Comparison of ENCODE assay signal across 16 cellular contexts in genomic region chr2:141968377-141968920, GRCh38.
DNase-seq lines count a peak whose midpoint lies in the region; ATAC-seq, FAIRE-seq and TF ChIP-seq lines count a peak whose summit lies in the region.
"Had no signal": no experiment of that assay in that cellular context is flagged by ENCODE, and none has a peak within 500 bp of the region (broad histone marks: within the 10 kb centered on the region; RNA-seq: fewer than 3 reads in every experiment).

No MANE protein-coding gene starts in this region.

- 39% methylated on average over 4 of the region's 4 CpGs for WGBS in GM12878 (ENCODE audit: insufficient coverage, insufficient replicate concordance, low lambda C conversion rate, missing lambda C conversion rate)
- 95% methylated on average over 3 of the region's 4 CpGs for WGBS in mesenchymal stem cell

- POLR2A ChIA-PET in GM12878 (lab: Charles Lee): no interaction called here

- no peak for FAIRE-seq in GM12878 (lab: Jason Lieb, UNC)

- TF ChIP-seq CTCF in GM12878 (IDR thresholded peaks at IDR 0.05 in 2 of 3, conservative IDR thresholded peaks at IDR 0.05 in 1 of 3; ENCODE audit: control insufficient read depth in 2 of 3, extremely low read depth in 1 of 3, insufficient read depth in 1 of 3, low read depth in 3 of 3, low read length in 3 of 3): no peak

- intact Hi-C loops in GM12878 (cut with micrococcal nuclease; ENCODE audit: unreplicated experiment): no loop called here

- CTCF ChIA-PET in GM12878 (lab: Yijun Ruan, JAX): no interaction called here

- no TSS peak for BruUV-seq in GM12878 (replicated peaks; lab: Mats Ljungman, UMichigan)

- H3K36me3 ChIP-seq in GM12878 (ENCODE audit: control insufficient read depth in 2 of 2, insufficient read depth in 2 of 2, low read length in 1 of 2) (no peaks in the 10 kb centered on the region), mesenchymal stem cell (ENCODE audit: control insufficient read depth in 1 of 2, insufficient read depth in 2 of 2, low read depth in 1 of 2, low read length in 2 of 2) (no peaks in the 10 kb centered on the region)

- no peak overlapping the region for H3K14ac ChIP-seq in mesenchymal stem cell (ENCODE audit: low read length in 2 of 2)

- no peak overlapping the region for H3K4me3 ChIP-seq in GM12878
- no peak overlapping the region for H3K4me3 ChIP-seq in mesenchymal stem cell (ENCODE audit: insufficient read depth in 1 of 2, low read depth in 1 of 2, low read length in 2 of 2)
- H3K4me3 ChIP-seq: skin epidermis had no signal

- H3K27ac ChIP-seq in GM12878 (ENCODE audit: control insufficient read depth, insufficient read depth): no peak overlapping the region
- no peak overlapping the region for H3K27ac ChIP-seq in mesenchymal stem cell (ENCODE audit: low read length, poor library complexity, severe bottlenecking)
- H3K27ac ChIP-seq: skin epidermis had no signal

- H3K79me2 ChIP-seq in GM12878 (ENCODE audit: control insufficient read depth, insufficient read depth, low read length): no peaks in the 10 kb centered on the region

- no peak for TF ChIP-seq POLR2A in GM12878 (IDR thresholded peaks at IDR 0.05; ENCODE audit: low read depth, low read length)

- no peak overlapping the region for H2BK120ac ChIP-seq in mesenchymal stem cell (ENCODE audit: low read depth, low read length)

- H3K4me2 ChIP-seq in GM12878 (ENCODE audit: control insufficient read depth, insufficient read depth): no peak overlapping the region
- no peak overlapping the region for H3K4me2 ChIP-seq in mesenchymal stem cell (ENCODE audit: low read length, poor library complexity, severe bottlenecking)

- SMC1A ChIA-PET in GM12878 (lab: Charles Lee; ENCODE audit: uncharacterized antibody, unreplicated experiment): no interaction called here

- RAD21 ChIA-PET in GM12878 (lab: Charles Lee; ENCODE audit: unreplicated experiment): no interaction called here

- no peak overlapping the region for H2BK12ac ChIP-seq in mesenchymal stem cell (ENCODE audit: low read length in 2 of 2)

- DNase-seq in NOMO-1 treated with dmso at 0.1 percent for 144 hours (lab: John Stamatoyannopoulos, UW; ENCODE audit: unreplicated experiment) (peak; percentile 10), GM12878 (ENCODE audit: low read depth, low spot score) (no peak), mesenchymal stem cell (peak; percentile 23), activated gamma-delta T cell treated with Interleukin-2 at 50 U/mL for 16 hours (no peak), DMS79 (lab: John Stamatoyannopoulos, UW) (no peak)
- DNase-seq in activated effector memory CD4-positive, alpha-beta T cell treated with anti-CD3 and anti-CD28 coated beads, Interleukin-2, amount 50 U/mL, for 16 hours: no peak
- DNase-seq: activated B cell treated with CpG ODN at 0.5 μM for 24 hours; activated naive CD4-positive, alpha-beta T cell; effector memory CD8-positive, alpha-beta T cell; immature natural killer cell; NCI-H1436; occipital lobe had no signal

- no peak overlapping the region for H4K91ac ChIP-seq in mesenchymal stem cell (ENCODE audit: low read length)

- in situ Hi-C loops in GM12878 (cut with MboI): no loop called here

- peak; percentile 77 for ATAC-seq in GM18868 (IDR thresholded peaks at IDR 0.05; ENCODE audit: unreplicated experiment)
- ATAC-seq in GM12878: no peak
- ATAC-seq in GM21529 (IDR thresholded peaks at IDR 0.05; ENCODE audit: unreplicated experiment): no peak
- ATAC-seq: effector memory CD8-positive, alpha-beta T cell; stimulated activated memory B cell treated with anti-CD40 and anti-IgM and Interleukin-4, amounts not matched to agents 10 μg/mL and 1 μg/mL and 100 μg/mL, for 72 hours had no signal

- H3K4ac ChIP-seq in mesenchymal stem cell (ENCODE audit: low read depth in 1 of 2, low read length in 2 of 2): no peak overlapping the region

- no peak overlapping the region for H3K23ac ChIP-seq in mesenchymal stem cell (ENCODE audit: low read length in 2 of 2)

- H4K20me1 ChIP-seq in GM12878 (ENCODE audit: control insufficient read depth, insufficient read depth): no peaks in the 10 kb centered on the region

- no peaks in the 10 kb centered on the region for H3K9me3 ChIP-seq in GM12878 (replicated peaks; ENCODE audit: control insufficient read depth, insufficient read depth, low read length)
- no peaks in the 10 kb centered on the region for H3K9me3 ChIP-seq in mesenchymal stem cell (ENCODE audit: control insufficient read depth, low read length)

- no peak for TF ChIP-seq RAD21 in GM12878 (IDR thresholded peaks at IDR 0.05; ENCODE audit: insufficient read depth, low read depth, low read length)

- H4K8ac ChIP-seq in mesenchymal stem cell (ENCODE audit: low read length): no peak overlapping the region

- H2AFZ ChIP-seq in GM12878 (ENCODE audit: control insufficient read depth, low read depth, low read length) (no peak overlapping the region), mesenchymal stem cell (ENCODE audit: low read depth, low read length) (no peak overlapping the region)

- TF ChIP-seq EP300 in GM12878 (IDR thresholded peaks at IDR 0.05; ENCODE audit: borderline replicate concordance in 1 of 2, control insufficient read depth in 1 of 2, low read depth in 2 of 2, low read length in 2 of 2): no peak

- no peak overlapping the region for H2AK5ac ChIP-seq in mesenchymal stem cell (ENCODE audit: low read length, severe bottlenecking)

- H3K79me1 ChIP-seq in mesenchymal stem cell (replicated peaks; ENCODE audit: low read length, poor library complexity, severe bottlenecking): no peaks in the 10 kb centered on the region

- no peak overlapping the region for H2BK5ac ChIP-seq in mesenchymal stem cell (ENCODE audit: low read depth, low read length, poor library complexity, severe bottlenecking)

- H3K9ac ChIP-seq in GM12878 (ENCODE audit: control insufficient read depth, insufficient read depth, low read length) (no peak overlapping the region), mesenchymal stem cell (ENCODE audit: low read length) (no peak overlapping the region)

- H3K27me3 ChIP-seq in GM12878 (replicated peaks in 1 of 2; ENCODE audit: control insufficient read depth in 2 of 2, insufficient read depth in 2 of 2, low read length in 1 of 2) (no peaks in the 10 kb centered on the region), mesenchymal stem cell (ENCODE audit: control insufficient read depth in 1 of 2, insufficient read depth in 1 of 2, low read length in 2 of 2) (no peaks in the 10 kb centered on the region)

- H3K4me1 ChIP-seq in GM12878 (ENCODE audit: control insufficient read depth, insufficient read depth, low read length): no peaks in the 10 kb centered on the region
- no peaks in the 10 kb centered on the region for H3K4me1 ChIP-seq in mesenchymal stem cell (ENCODE audit: control insufficient read depth, insufficient read depth, low read depth, low read length)

- H3K18ac ChIP-seq in mesenchymal stem cell (ENCODE audit: low read depth in 1 of 2, low read length in 2 of 2): no peak overlapping the region

- H2BK15ac ChIP-seq in mesenchymal stem cell (ENCODE audit: low read depth, poor library complexity, severe bottlenecking): no peak overlapping the region

TF ChIP-seq in GM12878, 131 proteins besides CTCF, POLR2A, EP300 and RAD21:
- TF ChIP-seq BMI1 (IDR thresholded peaks at IDR 0.05; ENCODE audit: borderline replicate concordance) (no peak), JUNB (IDR thresholded peaks at IDR 0.05) (peak; percentile 25; the same call in 1 of the 2 replicates)

Comparison
In these comparisons a context has a peak if more than half of its experiments do, and no peak if none do; other contexts are left out.
1. DNase-seq: peak in NOMO-1 treated with dmso at 0.1 percent for 144 hours (single experiment) and mesenchymal stem cell (single experiment); none in GM12878 (single experiment), activated effector memory CD4-positive, alpha-beta T cell treated with anti-CD3 and anti-CD28 coated beads, Interleukin-2, amount 50 U/mL, for 16 hours (single experiment), activated gamma-delta T cell treated with Interleukin-2 at 50 U/mL for 16 hours (single experiment) and DMS79 (single experiment).